In genomic region chr5:122152266-122152900, GRCh38 we compare ENCODE assay signal across 22 cellular contexts. TPM values are rescaled to one million over a fixed set of nuclear protein-coding genes. Genes with fewer than 3 reads are reported as not detected.
DNase-seq lines count a peak whose midpoint lies in the region; FAIRE-seq lines count a peak whose summit lies in the region.
"Had no signal": no experiment of that assay in that cellular context is flagged by ENCODE, and none has a peak within 500 bp of the region (broad histone marks: within the 10 kb centered on the region; RNA-seq: fewer than 3 reads in every experiment).

No MANE protein-coding gene starts in this region.

- H3K27me3 ChIP-seq in skeletal muscle satellite cell (ENCODE audit: control insufficient read depth, insufficient read depth, low read length) = no peaks in the 10 kb centered on the region
- H3K27me3 ChIP-seq: colonic mucosa, foreskin keratinocyte had no signal

- H3K9me3 ChIP-seq in skeletal muscle satellite cell (replicated peaks; ENCODE audit: low read length) = no peaks in the 10 kb centered on the region
- H3K9me3 ChIP-seq: colonic mucosa, left ventricle myocardium inferior had no signal

- H3K9ac ChIP-seq in skeletal muscle satellite cell (ENCODE audit: low read depth, low read length) = peak overlapping the region; percentile 66

- H3K36me3 ChIP-seq in skeletal muscle satellite cell (ENCODE audit: insufficient read depth, low read length) = no peaks in the 10 kb centered on the region
- H3K36me3 ChIP-seq: colonic mucosa, left ventricle myocardium inferior had no signal

- H3K4me2 ChIP-seq in skeletal muscle satellite cell (ENCODE audit: low read length) = peak overlapping the region; percentile 63

- FAIRE-seq in RCC 7860 (lab: Jason Lieb, UNC) = no peak
- FAIRE-seq: HepG2, urothelium cell line had no signal

- DNase-seq in AG20443 (ENCODE audit: low spot score) (peak; percentile 45), RCC 7860 (ENCODE audit: low spot score) (peak; percentile 20), glomerular visceral epithelial cell (ENCODE audit: extremely low spot score) (peak; percentile 29), HuH-7 (ENCODE audit: low spot score) (no peak), SIG-M5 (lab: John Stamatoyannopoulos, UW) (no peak), mucosa of gallbladder (ENCODE audit: low spot score) (no peak), NCI-H2107 treated with DMSO at 0.1 percent for 48 hours (lab: John Stamatoyannopoulos, UW; ENCODE audit: unreplicated experiment) (no peak)
- DNase-seq: activated CD4-positive, alpha-beta T cell treated with anti-CD3 and anti-CD28 coated beads for 1 hour; activated effector memory CD4-positive, alpha-beta T cell treated with Interleukin-2 at 50 U/mL for 16 hours; AML-193; amygdala; colonic mucosa; COR-L47; foreskin keratinocyte; left ventricle myocardium inferior; NCI-H2029; NCI-H446 treated with DMSO at 0.1 percent for 48 hours; SHP77; stimulated activated naive CD8-positive, alpha-beta T cell treated with anti-CD3 and anti-CD28 coated beads, Interleukin-15, Interleukin-2, amounts not matched to agents 100 U/mL and 50 U/mL, for 24 hours had no signal

- peaks cover 57% of the 10 kb centered on the region for H3K4me1 ChIP-seq in skeletal muscle satellite cell (ENCODE audit: control insufficient read depth, insufficient read depth, low read length)
- H3K4me1 ChIP-seq: colonic mucosa, foreskin keratinocyte, left ventricle myocardium inferior had no signal

- H3K4me3 ChIP-seq in skeletal muscle satellite cell (ENCODE audit: low read length) = peak overlapping the region; percentile 13
- H3K4me3 ChIP-seq: colonic mucosa, left ventricle myocardium inferior had no signal

RNA-seq across cellular contexts. Expression of gene ZNF474, which starts 23.0 kb away (rescaled TPM):
- total RNA-seq in skeletal muscle satellite cell (2012; rRNA removed) = 0.22 TPM in 1 of 2 replicates, not detected in the other
- total RNA-seq in mucosa of gallbladder = 0.29 TPM
- total RNA-seq: foreskin keratinocyte, left ventricle myocardium inferior had no signal

Comparison
In these comparisons a context has a peak if more than half of its experiments do, and no peak if none do; other contexts are left out.
1. DNase-seq: peak in AG20443 (single experiment), RCC 7860 (single experiment) and glomerular visceral epithelial cell (single experiment); none in HuH-7 (single experiment), SIG-M5 (single experiment), mucosa of gallbladder (single experiment) and NCI-H2107 treated with DMSO at 0.1 percent for 48 hours (single experiment).